ENCODE assay signal across 10 cellular contexts in genomic region chr20:43667341-43668132, GRCh38. TPM values are rescaled to one million over a fixed set of nuclear protein-coding genes. Genes with fewer than 3 reads are reported as not detected.
DNase-seq lines count a peak whose midpoint lies in the region; ATAC-seq and TF ChIP-seq lines count a peak whose summit lies in the region.
"Had no signal": no experiment of that assay in that cellular context is flagged by ENCODE, and none has a peak within 500 bp of the region (broad histone marks: within the 10 kb centered on the region; RNA-seq: fewer than 3 reads in every experiment).

No MANE protein-coding gene starts in this region.

- DNase-seq in NCI-H446 treated with DMSO at 0.1 percent for 48 hours (lab: John Stamatoyannopoulos, UW) (peak; percentile 5), chondrocyte (ENCODE audit: low spot score) (peak; percentile 70), neural progenitor cell (ENCODE audit: low spot score) (peak; percentile 67), GM13977 (ENCODE audit: low spot score) (no peak)

- peak overlapping the region; percentile 76 for H2AFZ ChIP-seq in neural progenitor cell (replicated peaks)

- H3K27me3 ChIP-seq in neural progenitor cell, result peaks cover 23% of the 10 kb centered on the region

- no peaks in the 10 kb centered on the region for H4K20me1 ChIP-seq in neural progenitor cell (ENCODE audit: low read depth)

- peaks cover 46% of the 10 kb centered on the region for H3K79me2 ChIP-seq in neural progenitor cell (ENCODE audit: low read depth)

- H3K4me2 ChIP-seq in neural progenitor cell, result peak overlapping the region; percentile 97

- ATAC-seq in HG02759 (IDR thresholded peaks at IDR 0.05; ENCODE audit: unreplicated experiment) (peak; percentile 32), HG03095 (IDR thresholded peaks at IDR 0.05; ENCODE audit: unreplicated experiment) (no peak)

- H3K9ac ChIP-seq in ES-I3 (ENCODE audit: low read depth, low read length) (peak overlapping the region; percentile 98), neural progenitor cell (peak overlapping the region; percentile 50)

- H3K9me3 Mint-ChIP-seq in chondrocyte (ENCODE audit: low read depth), result no peaks in the 10 kb centered on the region
- H3K9me3 Mint-ChIP-seq in neural progenitor cell, result no peaks in the 10 kb centered on the region

- H3K4me1 Mint-ChIP-seq in chondrocyte (ENCODE audit: low read depth) (peaks cover 8% of the 10 kb centered on the region), neural progenitor cell (peaks cover 2% of the 10 kb centered on the region)

- peak overlapping the region; percentile 71 for H3K27ac ChIP-seq in 22Rv1
- H3K27ac ChIP-seq in neural progenitor cell, result no peak overlapping the region

- TF ChIP-seq CTCF in 22Rv1 (IDR thresholded peaks at IDR 0.05) (no peak), chondrocyte (IDR thresholded peaks at IDR 0.05) (no peak), neural progenitor cell (IDR thresholded peaks at IDR 0.05) (no peak), GM13977 (IDR thresholded peaks at IDR 0.05; ENCODE audit: extremely low read depth, insufficient read depth, missing control alignments) (no peak)

- H3K27ac Mint-ChIP-seq in chondrocyte (ENCODE audit: unreplicated experiment), result no peak overlapping the region
- no peak overlapping the region for H3K27ac Mint-ChIP-seq in neural progenitor cell

- H3K4me1 ChIP-seq in ES-I3 (ENCODE audit: insufficient read depth, low read length) (no peaks in the 10 kb centered on the region; the same call in 1 of the 2 replicates), neural progenitor cell (no peaks in the 10 kb centered on the region)

- H3K36me3 Mint-ChIP-seq in chondrocyte (ENCODE audit: low read depth) (no peaks in the 10 kb centered on the region), neural progenitor cell (peaks cover 2% of the 10 kb centered on the region)

- in situ Hi-C loops in GM13977 (cut with MboI; ENCODE audit: low pct_unique_long_range_greater_than_20kb, low sequenced_read_pairs, unreplicated experiment), result no loop called here

- H3K27me3 Mint-ChIP-seq in chondrocyte (ENCODE audit: low read depth), result peaks cover 2% of the 10 kb centered on the region
- peaks cover 2% of the 10 kb centered on the region for H3K27me3 Mint-ChIP-seq in neural progenitor cell (ENCODE audit: insufficient read depth, low read depth)

- H3K9me3 ChIP-seq in ES-I3 (ENCODE audit: control insufficient read depth, insufficient read depth, low read length) (no peaks in the 10 kb centered on the region), neural progenitor cell (ENCODE audit: low read depth) (no peaks in the 10 kb centered on the region)

- H3F3A ChIP-seq in neural progenitor cell (ENCODE audit: low read depth), result no peaks in the 10 kb centered on the region

- peak overlapping the region; percentile 66 for H3K4me3 Mint-ChIP-seq in chondrocyte (ENCODE audit: unreplicated experiment)
- H3K4me3 Mint-ChIP-seq in neural progenitor cell, result peak overlapping the region; percentile 90

- H3K36me3 ChIP-seq in ES-I3 (ENCODE audit: insufficient read depth, low read length) (no peaks in the 10 kb centered on the region; the same call in 1 of the 2 replicates), neural progenitor cell (no peaks in the 10 kb centered on the region)

- H3K4me3 ChIP-seq in neural progenitor cell, result peak overlapping the region; percentile 68

RNA-seq across cellular contexts. Expression of gene MYBL2, which starts 0.6 kb away (rescaled TPM):
- 14.6 to 16.8 TPM (median 15.7 TPM) in 3 replicates for total RNA-seq in chondrocyte
- total RNA-seq in neural progenitor cell (ENCODE audit: low replicate concordance), result 28.8 and 62.5 TPM in 2 replicates

RNA-seq across cellular contexts. Expression of gene GTSF1L, which starts 59.3 kb away (rescaled TPM):
- total RNA-seq in chondrocyte, result not detected in 3 replicates
- not detected in 2 replicates for total RNA-seq in neural progenitor cell (ENCODE audit: low replicate concordance)
- total RNA-seq: LHCN-M2, myocyte had no signal
